ENCODE assay signal across 1 cellular context in the genomic region with DNA sequence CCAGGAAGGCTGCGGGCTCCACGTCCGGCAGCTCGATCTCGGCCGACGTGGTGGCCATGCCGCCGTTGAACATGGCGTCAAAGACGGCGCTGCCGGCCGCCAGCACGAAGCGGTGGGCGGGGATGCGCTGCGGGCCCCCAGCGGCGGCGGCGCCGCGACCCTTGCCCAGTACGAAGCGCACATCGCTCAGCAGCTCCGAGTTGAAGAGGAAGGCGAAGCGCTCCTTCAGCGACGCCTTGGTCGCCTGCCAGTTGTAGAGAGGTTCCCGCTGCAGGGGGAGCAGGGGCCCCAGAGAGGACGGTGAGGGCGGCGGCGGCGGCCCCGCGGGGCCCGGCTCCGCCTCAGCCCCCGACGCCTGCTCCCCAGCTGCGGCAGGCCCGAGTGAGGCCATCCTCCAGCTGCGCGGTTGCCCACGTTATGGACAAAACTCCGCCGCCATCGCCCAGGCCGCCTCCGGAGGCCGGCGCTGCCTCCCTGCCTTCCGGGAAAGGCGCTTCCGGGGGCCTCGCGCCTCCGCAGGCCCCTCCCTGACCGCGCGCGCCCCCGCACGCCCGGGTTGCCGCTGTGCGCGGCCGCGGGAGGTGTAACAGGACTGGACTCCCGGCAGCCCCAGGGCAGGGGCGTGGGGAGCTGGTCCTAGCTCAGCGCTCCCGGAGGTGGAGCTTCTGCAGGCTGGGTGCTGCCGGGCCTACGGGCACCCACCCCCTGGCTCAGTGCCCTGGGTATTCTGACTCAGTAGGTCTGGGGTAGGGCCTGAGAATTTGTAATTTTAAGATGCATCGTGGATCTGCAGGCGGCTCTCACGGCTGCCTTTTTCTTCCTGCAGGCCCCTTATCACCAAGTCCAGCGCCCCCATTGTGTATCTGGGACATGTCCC.
TF ChIP-seq lines count a peak whose summit lies in the region.

A gene (minus strand): TSS at position 492 of the 877 bp plus-strand sequence. CDS start 101 bp downstream, at position 391.

TF ChIP-seq in HepG2, 621 proteins besides CTCF, POLR2A, EP300 and RAD21 (continued from another document and continues in another):
- TF ChIP-seq, protein P1, sequence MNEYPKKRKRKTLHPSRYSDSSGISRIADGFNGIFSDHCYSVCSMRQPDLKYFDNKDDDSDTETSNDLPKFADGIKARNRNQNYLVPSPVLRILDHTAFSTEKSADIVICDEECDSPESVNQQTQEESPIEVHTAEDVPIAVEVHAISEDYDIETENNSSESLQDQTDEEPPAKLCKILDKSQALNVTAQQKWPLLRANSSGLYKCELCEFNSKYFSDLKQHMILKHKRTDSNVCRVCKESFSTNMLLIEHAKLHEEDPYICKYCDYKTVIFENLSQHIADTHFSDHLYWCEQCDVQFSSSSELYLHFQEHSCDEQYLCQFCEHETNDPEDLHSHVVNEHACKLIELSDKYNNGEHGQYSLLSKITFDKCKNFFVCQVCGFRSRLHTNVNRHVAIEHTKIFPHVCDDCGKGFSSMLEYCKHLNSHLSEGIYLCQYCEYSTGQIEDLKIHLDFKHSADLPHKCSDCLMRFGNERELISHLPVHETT (CRISPR knock-in tag; conservative IDR thresholded peaks at IDR 0.05) = no peak; the same call in 1 of the 2 replicates
- TF ChIP-seq, protein P2, sequence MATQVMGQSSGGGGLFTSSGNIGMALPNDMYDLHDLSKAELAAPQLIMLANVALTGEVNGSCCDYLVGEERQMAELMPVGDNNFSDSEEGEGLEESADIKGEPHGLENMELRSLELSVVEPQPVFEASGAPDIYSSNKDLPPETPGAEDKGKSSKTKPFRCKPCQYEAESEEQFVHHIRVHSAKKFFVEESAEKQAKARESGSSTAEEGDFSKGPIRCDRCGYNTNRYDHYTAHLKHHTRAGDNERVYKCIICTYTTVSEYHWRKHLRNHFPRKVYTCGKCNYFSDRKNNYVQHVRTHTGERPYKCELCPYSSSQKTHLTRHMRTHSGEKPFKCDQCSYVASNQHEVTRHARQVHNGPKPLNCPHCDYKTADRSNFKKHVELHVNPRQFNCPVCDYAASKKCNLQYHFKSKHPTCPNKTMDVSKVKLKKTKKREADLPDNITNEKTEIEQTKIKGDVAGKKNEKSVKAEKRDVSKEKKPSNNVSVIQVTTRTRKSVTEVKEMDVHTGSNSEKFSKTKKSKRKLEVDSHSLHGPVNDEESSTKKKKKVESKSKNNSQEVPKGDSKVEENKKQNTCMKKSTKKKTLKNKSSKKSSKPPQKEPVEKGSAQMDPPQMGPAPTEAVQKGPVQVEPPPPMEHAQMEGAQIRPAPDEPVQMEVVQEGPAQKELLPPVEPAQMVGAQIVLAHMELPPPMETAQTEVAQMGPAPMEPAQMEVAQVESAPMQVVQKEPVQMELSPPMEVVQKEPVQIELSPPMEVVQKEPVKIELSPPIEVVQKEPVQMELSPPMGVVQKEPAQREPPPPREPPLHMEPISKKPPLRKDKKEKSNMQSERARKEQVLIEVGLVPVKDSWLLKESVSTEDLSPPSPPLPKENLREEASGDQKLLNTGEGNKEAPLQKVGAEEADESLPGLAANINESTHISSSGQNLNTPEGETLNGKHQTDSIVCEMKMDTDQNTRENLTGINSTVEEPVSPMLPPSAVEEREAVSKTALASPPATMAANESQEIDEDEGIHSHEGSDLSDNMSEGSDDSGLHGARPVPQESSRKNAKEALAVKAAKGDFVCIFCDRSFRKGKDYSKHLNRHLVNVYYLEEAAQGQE (IDR thresholded peaks at IDR 0.05; ENCODE audit: borderline replicate concordance in 1 of 2, low read depth in 1 of 2, low read length in 2 of 2) = 0 out of 4 replicates have a peak, but pooled peaks of 1 of the 2 experiments have one; percentile 21
- TF ChIP-seq ZNF382 (CRISPR knock-in tag; IDR thresholded peaks at IDR 0.05; ENCODE audit: borderline replicate concordance) (no peak), RBM22 (optimal IDR thresholded peaks at IDR 0.05; ENCODE audit: low read length) (no peak), JUN (CRISPR knock-in tag; IDR thresholded peaks at IDR 0.05) (peak; percentile 29; the same call in 1 of the 2 replicates), SRSF1 (optimal IDR thresholded peaks at IDR 0.05; ENCODE audit: low read depth, low read length) (peak; percentile 88), PPARG (CRISPR knock-in tag; conservative IDR thresholded peaks at IDR 0.05) (0 out of 2 replicates have a peak, but pooled peaks have one; percentile 42), ZNF788 (CRISPR knock-in tag; IDR thresholded peaks at IDR 0.05; ENCODE audit: borderline replicate concordance) (peak; percentile 56; the same call in 1 of the 2 replicates), KDM5B (CRISPR knock-in tag; IDR thresholded peaks at IDR 0.05; ENCODE audit: borderline replicate concordance) (peak; percentile 65; the same call in 1 of the 2 replicates), REL (CRISPR knock-in tag; conservative IDR thresholded peaks at IDR 0.05) (no peak), NCOR1 (IDR thresholded peaks at IDR 0.05; ENCODE audit: borderline replicate concordance, low read length) (no peak), ZC3H13 (CRISPR knock-in tag; IDR thresholded peaks at IDR 0.05) (0 out of 2 replicates have a peak, but pooled peaks have one; percentile 29), SP4 (CRISPR knock-in tag; IDR thresholded peaks at IDR 0.05) (peak; percentile 80), ATF7 (IDR thresholded peaks at IDR 0.05) (no peak), ATF7 (CRISPR knock-in tag; IDR thresholded peaks at IDR 0.05) (no peak), ZNF7 (CRISPR knock-in tag; IDR thresholded peaks at IDR 0.05) (no peak), ZNF124 (CRISPR knock-in tag; IDR thresholded peaks at IDR 0.05) (0 out of 2 replicates have a peak, but pooled peaks have one; percentile 33), MXI1 (IDR thresholded peaks at IDR 0.05; ENCODE audit: borderline replicate concordance, low read depth, low read length) (peak; percentile 75; the same call in 2 of the 3 replicates), CEBPB (IDR thresholded peaks at IDR 0.05; ENCODE audit: borderline replicate concordance, low read depth, low read length) (no peak), ZNF263 (CRISPR knock-in tag; IDR thresholded peaks at IDR 0.05) (peak; percentile 42; the same call in 1 of the 2 replicates), ZNF644 (CRISPR knock-in tag; IDR thresholded peaks at IDR 0.05; ENCODE audit: low read depth) (no peak), DNMT1 (CRISPR knock-in tag; IDR thresholded peaks at IDR 0.05) (no peak)
- TF ChIP-seq, protein P3, sequence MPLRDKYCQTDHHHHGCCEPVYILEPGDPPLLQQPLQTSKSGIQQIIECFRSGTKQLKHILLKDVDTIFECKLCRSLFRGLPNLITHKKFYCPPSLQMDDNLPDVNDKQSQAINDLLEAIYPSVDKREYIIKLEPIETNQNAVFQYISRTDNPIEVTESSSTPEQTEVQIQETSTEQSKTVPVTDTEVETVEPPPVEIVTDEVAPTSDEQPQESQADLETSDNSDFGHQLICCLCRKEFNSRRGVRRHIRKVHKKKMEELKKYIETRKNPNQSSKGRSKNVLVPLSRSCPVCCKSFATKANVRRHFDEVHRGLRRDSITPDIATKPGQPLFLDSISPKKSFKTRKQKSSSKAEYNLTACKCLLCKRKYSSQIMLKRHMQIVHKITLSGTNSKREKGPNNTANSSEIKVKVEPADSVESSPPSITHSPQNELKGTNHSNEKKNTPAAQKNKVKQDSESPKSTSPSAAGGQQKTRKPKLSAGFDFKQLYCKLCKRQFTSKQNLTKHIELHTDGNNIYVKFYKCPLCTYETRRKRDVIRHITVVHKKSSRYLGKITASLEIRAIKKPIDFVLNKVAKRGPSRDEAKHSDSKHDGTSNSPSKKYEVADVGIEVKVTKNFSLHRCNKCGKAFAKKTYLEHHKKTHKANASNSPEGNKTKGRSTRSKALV (CRISPR knock-in tag; IDR thresholded peaks at IDR 0.05) = peak; percentile 76
- TF ChIP-seq, protein P4, sequence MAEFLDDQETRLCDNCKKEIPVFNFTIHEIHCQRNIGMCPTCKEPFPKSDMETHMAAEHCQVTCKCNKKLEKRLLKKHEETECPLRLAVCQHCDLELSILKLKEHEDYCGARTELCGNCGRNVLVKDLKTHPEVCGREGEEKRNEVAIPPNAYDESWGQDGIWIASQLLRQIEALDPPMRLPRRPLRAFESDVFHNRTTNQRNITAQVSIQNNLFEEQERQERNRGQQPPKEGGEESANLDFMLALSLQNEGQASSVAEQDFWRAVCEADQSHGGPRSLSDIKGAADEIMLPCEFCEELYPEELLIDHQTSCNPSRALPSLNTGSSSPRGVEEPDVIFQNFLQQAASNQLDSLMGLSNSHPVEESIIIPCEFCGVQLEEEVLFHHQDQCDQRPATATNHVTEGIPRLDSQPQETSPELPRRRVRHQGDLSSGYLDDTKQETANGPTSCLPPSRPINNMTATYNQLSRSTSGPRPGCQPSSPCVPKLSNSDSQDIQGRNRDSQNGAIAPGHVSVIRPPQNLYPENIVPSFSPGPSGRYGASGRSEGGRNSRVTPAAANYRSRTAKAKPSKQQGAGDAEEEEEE (CRISPR knock-in tag; IDR thresholded peaks at IDR 0.05; ENCODE audit: borderline replicate concordance) = no peak
- TF ChIP-seq, protein P5, sequence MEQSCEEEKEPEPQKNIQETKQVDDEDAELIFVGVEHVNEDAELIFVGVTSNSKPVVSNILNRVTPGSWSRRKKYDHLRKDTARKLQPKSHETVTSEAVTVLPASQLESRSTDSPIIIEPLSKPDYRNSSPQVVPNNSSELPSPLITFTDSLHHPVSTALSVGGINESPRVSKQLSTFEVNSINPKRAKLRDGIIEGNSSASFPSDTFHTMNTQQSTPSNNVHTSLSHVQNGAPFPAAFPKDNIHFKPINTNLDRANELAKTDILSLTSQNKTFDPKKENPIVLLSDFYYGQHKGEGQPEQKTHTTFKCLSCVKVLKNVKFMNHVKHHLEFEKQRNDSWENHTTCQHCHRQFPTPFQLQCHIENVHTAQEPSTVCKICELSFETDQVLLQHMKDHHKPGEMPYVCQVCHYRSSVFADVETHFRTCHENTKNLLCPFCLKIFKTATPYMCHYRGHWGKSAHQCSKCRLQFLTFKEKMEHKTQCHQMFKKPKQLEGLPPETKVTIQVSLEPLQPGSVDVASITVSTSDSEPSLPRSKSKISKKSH (CRISPR knock-in tag; IDR thresholded peaks at IDR 0.05; ENCODE audit: borderline replicate concordance) = no peak; the same call in 1 of the 2 replicates
- TF ChIP-seq, protein P6, sequence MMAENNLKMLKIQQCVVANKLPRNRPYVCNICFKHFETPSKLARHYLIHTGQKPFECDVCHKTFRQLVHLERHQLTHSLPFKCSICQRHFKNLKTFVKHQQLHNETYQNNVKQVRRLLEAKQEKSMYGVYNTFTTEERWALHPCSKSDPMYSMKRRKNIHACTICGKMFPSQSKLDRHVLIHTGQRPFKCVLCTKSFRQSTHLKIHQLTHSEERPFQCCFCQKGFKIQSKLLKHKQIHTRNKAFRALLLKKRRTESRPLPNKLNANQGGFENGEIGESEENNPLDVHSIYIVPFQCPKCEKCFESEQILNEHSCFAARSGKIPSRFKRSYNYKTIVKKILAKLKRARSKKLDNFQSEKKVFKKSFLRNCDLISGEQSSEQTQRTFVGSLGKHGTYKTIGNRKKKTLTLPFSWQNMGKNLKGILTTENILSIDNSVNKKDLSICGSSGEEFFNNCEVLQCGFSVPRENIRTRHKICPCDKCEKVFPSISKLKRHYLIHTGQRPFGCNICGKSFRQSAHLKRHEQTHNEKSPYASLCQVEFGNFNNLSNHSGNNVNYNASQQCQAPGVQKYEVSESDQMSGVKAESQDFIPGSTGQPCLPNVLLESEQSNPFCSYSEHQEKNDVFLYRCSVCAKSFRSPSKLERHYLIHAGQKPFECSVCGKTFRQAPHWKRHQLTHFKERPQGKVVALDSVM (CRISPR knock-in tag; IDR thresholded peaks at IDR 0.05) = peak; percentile 90
- TF ChIP-seq, protein P7, sequence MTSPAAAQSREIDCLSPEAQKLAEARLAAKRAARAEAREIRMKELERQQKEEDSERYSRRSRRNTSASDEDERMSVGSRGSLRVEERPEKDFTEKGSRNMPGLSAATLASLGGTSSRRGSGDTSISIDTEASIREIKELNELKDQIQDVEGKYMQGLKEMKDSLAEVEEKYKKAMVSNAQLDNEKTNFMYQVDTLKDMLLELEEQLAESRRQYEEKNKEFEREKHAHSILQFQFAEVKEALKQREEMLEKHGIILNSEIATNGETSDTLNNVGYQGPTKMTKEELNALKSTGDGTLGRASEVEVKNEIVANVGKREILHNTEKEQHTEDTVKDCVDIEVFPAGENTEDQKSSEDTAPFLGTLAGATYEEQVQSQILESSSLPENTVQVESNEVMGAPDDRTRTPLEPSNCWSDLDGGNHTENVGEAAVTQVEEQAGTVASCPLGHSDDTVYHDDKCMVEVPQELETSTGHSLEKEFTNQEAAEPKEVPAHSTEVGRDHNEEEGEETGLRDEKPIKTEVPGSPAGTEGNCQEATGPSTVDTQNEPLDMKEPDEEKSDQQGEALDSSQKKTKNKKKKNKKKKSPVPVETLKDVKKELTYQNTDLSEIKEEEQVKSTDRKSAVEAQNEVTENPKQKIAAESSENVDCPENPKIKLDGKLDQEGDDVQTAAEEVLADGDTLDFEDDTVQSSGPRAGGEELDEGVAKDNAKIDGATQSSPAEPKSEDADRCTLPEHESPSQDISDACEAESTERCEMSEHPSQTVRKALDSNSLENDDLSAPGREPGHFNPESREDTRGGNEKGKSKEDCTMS (CRISPR knock-in tag; conservative IDR thresholded peaks at IDR 0.05) = no peak
- TF ChIP-seq, protein P8, sequence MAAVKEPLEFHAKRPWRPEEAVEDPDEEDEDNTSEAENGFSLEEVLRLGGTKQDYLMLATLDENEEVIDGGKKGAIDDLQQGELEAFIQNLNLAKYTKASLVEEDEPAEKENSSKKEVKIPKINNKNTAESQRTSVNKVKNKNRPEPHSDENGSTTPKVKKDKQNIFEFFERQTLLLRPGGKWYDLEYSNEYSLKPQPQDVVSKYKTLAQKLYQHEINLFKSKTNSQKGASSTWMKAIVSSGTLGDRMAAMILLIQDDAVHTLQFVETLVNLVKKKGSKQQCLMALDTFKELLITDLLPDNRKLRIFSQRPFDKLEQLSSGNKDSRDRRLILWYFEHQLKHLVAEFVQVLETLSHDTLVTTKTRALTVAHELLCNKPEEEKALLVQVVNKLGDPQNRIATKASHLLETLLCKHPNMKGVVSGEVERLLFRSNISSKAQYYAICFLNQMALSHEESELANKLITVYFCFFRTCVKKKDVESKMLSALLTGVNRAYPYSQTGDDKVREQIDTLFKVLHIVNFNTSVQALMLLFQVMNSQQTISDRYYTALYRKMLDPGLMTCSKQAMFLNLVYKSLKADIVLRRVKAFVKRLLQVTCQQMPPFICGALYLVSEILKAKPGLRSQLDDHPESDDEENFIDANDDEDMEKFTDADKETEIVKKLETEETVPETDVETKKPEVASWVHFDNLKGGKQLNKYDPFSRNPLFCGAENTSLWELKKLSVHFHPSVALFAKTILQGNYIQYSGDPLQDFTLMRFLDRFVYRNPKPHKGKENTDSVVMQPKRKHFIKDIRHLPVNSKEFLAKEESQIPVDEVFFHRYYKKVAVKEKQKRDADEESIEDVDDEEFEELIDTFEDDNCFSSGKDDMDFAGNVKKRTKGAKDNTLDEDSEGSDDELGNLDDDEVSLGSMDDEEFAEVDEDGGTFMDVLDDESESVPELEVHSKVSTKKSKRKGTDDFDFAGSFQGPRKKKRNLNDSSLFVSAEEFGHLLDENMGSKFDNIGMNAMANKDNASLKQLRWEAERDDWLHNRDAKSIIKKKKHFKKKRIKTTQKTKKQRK (IDR thresholded peaks at IDR 0.05; ENCODE audit: low read length) = no peak
- TF ChIP-seq, protein P9, sequence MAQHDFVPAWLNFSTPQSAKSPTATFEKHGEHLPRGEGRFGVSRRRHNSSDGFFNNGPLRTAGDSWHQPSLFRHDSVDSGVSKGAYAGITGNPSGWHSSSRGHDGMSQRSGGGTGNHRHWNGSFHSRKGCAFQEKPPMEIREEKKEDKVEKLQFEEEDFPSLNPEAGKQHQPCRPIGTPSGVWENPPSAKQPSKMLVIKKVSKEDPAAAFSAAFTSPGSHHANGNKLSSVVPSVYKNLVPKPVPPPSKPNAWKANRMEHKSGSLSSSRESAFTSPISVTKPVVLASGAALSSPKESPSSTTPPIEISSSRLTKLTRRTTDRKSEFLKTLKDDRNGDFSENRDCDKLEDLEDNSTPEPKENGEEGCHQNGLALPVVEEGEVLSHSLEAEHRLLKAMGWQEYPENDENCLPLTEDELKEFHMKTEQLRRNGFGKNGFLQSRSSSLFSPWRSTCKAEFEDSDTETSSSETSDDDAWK (CRISPR knock-in tag; IDR thresholded peaks at IDR 0.05) = no peak
